Comparison of ENCODE assay signal across 8 cellular contexts in genomic region chr2:88016086-88016947, GRCh38. TPM values are rescaled to one million over a fixed set of nuclear protein-coding genes. Genes with fewer than 3 reads are reported as not detected.
DNase-seq lines count a peak whose midpoint lies in the region; ATAC-seq and TF ChIP-seq lines count a peak whose summit lies in the region.

Gene RNU2-63P, minus strand, starts transcription at chr2:88016547.

- peak within 1 kb of the TSS; percentile 2 to 46 for H3K27ac ChIP-seq in ascending aorta

- ATAC-seq in HG02610 (IDR thresholded peaks at IDR 0.05; ENCODE audit: unreplicated experiment) = peak; percentile 82

- POLR2A ChIA-PET in GM10248 (lab: Yijun Ruan, JAX) = interaction anchor here (0.6 kb wide), 1 partner anchor 224 kb away, joined by 3 read pairs; no protein-coding TSS in a partner anchor

- DNase-seq in GM10248 (ENCODE audit: extremely low spot score) (peak; percentile 80), NCI-H1092 treated with DMSO at 0.1 percent for 48 hours (lab: John Stamatoyannopoulos, UW) (peak; percentile 88), T-helper 2 cell (peak; percentile 52 to 86 (median 67)), ascending aorta (ENCODE audit: low spot score in 2 of 2) (peak in 1 of 2 donors; percentile 84), hypothalamus (lab: John Stamatoyannopoulos, UW) (peak in 49 of 51 donors; percentile 18 to 92 (median 63)), retina (peak; percentile 96), dedifferentiated amniotic fluid mesenchymal stem cell (ENCODE audit: extremely low spot score) (no peak)

- H3K9me3 ChIP-seq in ascending aorta = no peaks in the 10 kb centered on the region

- CTCF ChIA-PET in GM10248 (lab: Yijun Ruan, JAX) = interaction anchor here (0.7 to 2.4 kb wide), 4 partner anchors 14 to 45 kb away, joined by 3 to 9 read pairs (median 4); no protein-coding TSS in a partner anchor

- TF ChIP-seq CTCF in GM10248 (IDR thresholded peaks at IDR 0.05; ENCODE audit: control extremely low read depth, extremely low read depth, low read depth, missing control alignments) (no peak), ascending aorta (IDR thresholded peaks at IDR 0.05) (no peak)

- intact Hi-C loops in ascending aorta (cut with DNase I) = loop anchor here (1.0 kb wide), 1 partner anchor 39 kb away; the partner anchor contains the start of gene KRCC1

- H3K4me1 ChIP-seq in ascending aorta = no peaks in the 10 kb centered on the region

- H3K36me3 ChIP-seq in ascending aorta = no peaks in the 10 kb centered on the region

- no peaks in the 10 kb centered on the region for H3K27me3 ChIP-seq in ascending aorta

- H3K4me3 ChIP-seq in ascending aorta = peak within 1 kb of the TSS; percentile 59 to 68

RNA-seq across cellular contexts. Expression of gene RNU2-63P, which starts in this region (rescaled TPM):
- not detected for total RNA-seq in ascending aorta
